Comparison of ENCODE assay signal across 37 cellular contexts in genomic region chr6:138094260-138094659, GRCh38.
"Had no signal": no experiment of that assay in that cellular context is flagged by ENCODE, and none has a peak within 500 bp of the region (broad histone marks: within the 10 kb centered on the region; RNA-seq: fewer than 3 reads in every experiment).

No MANE protein-coding gene starts in this region.

- H3K4me3 Mint-ChIP-seq: activated naive CD4-positive, alpha-beta T cell treated with anti-CD3 and anti-CD28 coated beads for 36 hours; activated naive CD4-positive, alpha-beta T cell treated with anti-CD3 and anti-CD28 coated beads, Interleukin-2, amount 10 ng/mL, durations not matched to agents 7 days and 5 days; activated naive CD4-positive, alpha-beta T cell treated with anti-CD3 and anti-CD28 coated beads, Interleukin-2, amount 50 U/mL, for 24 hours; activated naive CD8-positive, alpha-beta T cell; activated naive CD8-positive, alpha-beta T cell treated with anti-CD3 and anti-CD28 coated beads for 36 hours; activated naive CD8-positive, alpha-beta T cell treated with anti-CD3 and anti-CD28 coated beads, Interleukin-2, amount 10 ng/mL, durations not matched to agents 7 days and 5 days; activated naive CD8-positive, alpha-beta T cell treated with anti-CD3 and anti-CD28 coated beads, Interleukin-2, amount 50 U/mL, for 24 hours; activated T-cell treated with anti-CD3 and anti-CD28 coated beads, Interleukin-2, amount 50 U/mL, for 24 hours; activated T-cell treated with anti-CD3 and anti-CD28 coated beads, Interleukin-2, amount 50 U/mL, for 4 hours; activated T-helper 1 cell treated with anti-CD3 and anti-CD28 coated beads, Interleukin-12 subunit alpha, Interleukin-12 subunit beta, Interleukin-2, Interleukin-4 antibody, amounts not matched to agents 30 ng/mL and 10 ng/mL and 1 ng/mL, durations not matched to agents 14 hours and 24 hours and 36 hours; activated T-helper 17 cell treated with anti-CD3 and anti-CD28 coated beads, Interleukin-2, amount 50 U/mL, for 72 hours; brain; central memory CD8-positive, alpha-beta T cell had no signal

- H3K36me3 ChIP-seq: adrenal gland, brain microvascular endothelial cell, breast epithelium had no signal

- H3K27me3 Mint-ChIP-seq: activated T-helper 17 cell treated with anti-CD3 and anti-CD28 coated beads, Interleukin-2, amount 50 U/mL, for 72 hours; central memory CD8-positive, alpha-beta T cell had no signal

- DNase-seq: activated effector memory CD4-positive, alpha-beta T cell treated with anti-CD3 and anti-CD28 coated beads, Interleukin-2, amount 50 U/mL, for 16 hours; activated effector memory CD4-positive, alpha-beta T cell treated with Interleukin-2 at 50 U/mL for 16 hours; activated gamma-delta T cell; activated gamma-delta T cell treated with Interleukin-2 at 50 U/mL for 16 hours; activated naive CD4-positive, alpha-beta T cell; activated naive CD4-positive, alpha-beta T cell treated with anti-CD3 and anti-CD28 coated beads for 36 hours; activated naive CD4-positive, alpha-beta T cell treated with anti-CD3 and anti-CD28 coated beads, Interleukin-2, amount 10 ng/mL, durations not matched to agents 7 days and 5 days; activated naive CD4-positive, alpha-beta T cell treated with anti-CD3 and anti-CD28 coated beads, Interleukin-2, amount 50 U/mL, for 16 hours; activated naive CD4-positive, alpha-beta T cell treated with Interleukin-2 at 50 U/mL for 16 hours; activated naive CD8-positive, alpha-beta T cell treated with anti-CD3 and anti-CD28 coated beads for 36 hours; activated naive CD8-positive, alpha-beta T cell treated with anti-CD3 and anti-CD28 coated beads, Interleukin-2, amount 10 ng/mL, durations not matched to agents 7 days and 5 days; activated naive CD8-positive, alpha-beta T cell treated with anti-CD3 and anti-CD28 coated beads, Interleukin-2, amount 50 U/mL, for 24 hours; activated T-cell treated with anti-CD3 and anti-CD28 coated beads, Interleukin-2, amount 50 U/mL, for 1 hour; activated T-cell treated with anti-CD3 and anti-CD28 coated beads, Interleukin-2, amount 50 U/mL, for 24 hours; activated T-cell treated with anti-CD3 and anti-CD28 coated beads, Interleukin-2, amount 50 U/mL, for 4 hours; activated T-cell treated with anti-CD3 and anti-CD28 coated beads, Interleukin-2, amount 50 U/mL, for 48 hours; adrenal gland; amniotic stem cell; amygdala; anterior cingulate cortex; aorta; body of pancreas; brain microvascular endothelial cell; caudate nucleus; central memory CD4-positive, alpha-beta T cell; cerebellar nuclear complex had no signal

- H3K4me1 Mint-ChIP-seq: activated naive CD4-positive, alpha-beta T cell treated with anti-CD3 and anti-CD28 coated beads, Interleukin-2, amount 10 ng/mL, durations not matched to agents 7 days and 5 days; activated naive CD4-positive, alpha-beta T cell treated with anti-CD3 and anti-CD28 coated beads, Interleukin-2, amount 50 U/mL, for 24 hours; activated naive CD8-positive, alpha-beta T cell treated with anti-CD3 and anti-CD28 coated beads for 36 hours; activated naive CD8-positive, alpha-beta T cell treated with anti-CD3 and anti-CD28 coated beads, Interleukin-2, amount 10 ng/mL, durations not matched to agents 7 days and 5 days; activated naive CD8-positive, alpha-beta T cell treated with anti-CD3 and anti-CD28 coated beads, Interleukin-2, amount 50 U/mL, for 24 hours; activated T-helper 17 cell treated with anti-CD3 and anti-CD28 coated beads, Interleukin-2, amount 50 U/mL, for 72 hours; brain; central memory CD8-positive, alpha-beta T cell had no signal

- H3K9me3 Mint-ChIP-seq: activated naive CD4-positive, alpha-beta T cell treated with anti-CD3 and anti-CD28 coated beads, Interleukin-2, amount 10 ng/mL, durations not matched to agents 7 days and 5 days; activated naive CD4-positive, alpha-beta T cell treated with anti-CD3 and anti-CD28 coated beads, Interleukin-2, amount 50 U/mL, for 72 hours; activated naive CD8-positive, alpha-beta T cell treated with anti-CD3 and anti-CD28 coated beads, Interleukin-2, amount 10 ng/mL, durations not matched to agents 7 days and 5 days; activated T-helper 1 cell treated with anti-CD3 and anti-CD28 coated beads, Interleukin-12 subunit alpha, Interleukin-12 subunit beta, Interleukin-2, Interleukin-4 antibody, amounts not matched to agents 30 ng/mL and 10 ng/mL and 1 ng/mL, durations not matched to agents 14 hours and 24 hours and 36 hours; activated T-helper 17 cell treated with anti-CD3 and anti-CD28 coated beads, Interleukin-2, amount 50 U/mL, for 72 hours had no signal

- H3K36me3 Mint-ChIP-seq: activated naive CD4-positive, alpha-beta T cell treated with anti-CD3 and anti-CD28 coated beads, Interleukin-2, amount 10 ng/mL, durations not matched to agents 7 days and 5 days; activated naive CD4-positive, alpha-beta T cell treated with anti-CD3 and anti-CD28 coated beads, Interleukin-2, amount 50 U/mL, for 72 hours; brain had no signal

- H3K4me3 ChIP-seq: adrenal gland, ascending aorta, body of pancreas, breast epithelium, cardiac muscle cell had no signal

- ATAC-seq: activated naive CD4-positive, alpha-beta T cell treated with anti-CD3 and anti-CD28 coated beads, Interleukin-2, amount 50 U/mL, for 72 hours; activated naive CD8-positive, alpha-beta T cell treated with anti-CD3 and anti-CD28 coated beads, Interleukin-2, amount 50 U/mL, for 24 hours; activated T-cell treated with anti-CD3 and anti-CD28 coated beads, Interleukin-2, amount 50 U/mL, for 4 hours; activated T-helper 17 cell treated with anti-CD3 and anti-CD28 coated beads, Interleukin-2, amount 50 U/mL, for 72 hours; body of pancreas had no signal

- H3K27ac Mint-ChIP-seq: activated naive CD4-positive, alpha-beta T cell treated with anti-CD3 and anti-CD28 coated beads for 36 hours; activated naive CD4-positive, alpha-beta T cell treated with anti-CD3 and anti-CD28 coated beads, Interleukin-2, amount 10 ng/mL, durations not matched to agents 7 days and 5 days; activated naive CD4-positive, alpha-beta T cell treated with anti-CD3 and anti-CD28 coated beads, Interleukin-2, amount 50 U/mL, for 24 hours; activated naive CD4-positive, alpha-beta T cell treated with anti-CD3 and anti-CD28 coated beads, Interleukin-2, amount 50 U/mL, for 72 hours; activated naive CD8-positive, alpha-beta T cell; activated naive CD8-positive, alpha-beta T cell treated with anti-CD3 and anti-CD28 coated beads for 36 hours; activated naive CD8-positive, alpha-beta T cell treated with anti-CD3 and anti-CD28 coated beads, Interleukin-2, amount 10 ng/mL, durations not matched to agents 7 days and 5 days; activated naive CD8-positive, alpha-beta T cell treated with anti-CD3 and anti-CD28 coated beads, Interleukin-2, amount 50 U/mL, for 24 hours; activated T-cell treated with anti-CD3 and anti-CD28 coated beads, Interleukin-2, amount 50 U/mL, for 24 hours; activated T-helper 1 cell treated with anti-CD3 and anti-CD28 coated beads, Interleukin-12 subunit alpha, Interleukin-12 subunit beta, Interleukin-2, Interleukin-4 antibody, amounts not matched to agents 30 ng/mL and 10 ng/mL and 1 ng/mL, durations not matched to agents 14 hours and 24 hours and 36 hours; activated T-helper 17 cell treated with anti-CD3 and anti-CD28 coated beads, Interleukin-2, amount 50 U/mL, for 72 hours; activated T-helper 2 cell treated with anti-CD3 and anti-CD28 coated beads, Interferon-gamma antibody, Interleukin-2, Interleukin-4, amounts not matched to agents 10 μg/mL and 5 μg/mL and 100 μg/mL, durations not matched to agents 14 hours and 24 hours and 36 hours; brain had no signal

- H3K27ac ChIP-seq: adrenal gland, ascending aorta, body of pancreas, brain microvascular endothelial cell, breast epithelium, cardiac muscle cell had no signal

- H3K4me1 ChIP-seq: adrenal gland, ascending aorta, body of pancreas, breast epithelium had no signal

- H3K27me3 ChIP-seq: adrenal gland, ascending aorta, body of pancreas, brain microvascular endothelial cell, breast epithelium, cardiac muscle cell had no signal

- H3K9me3 ChIP-seq: adrenal gland, ascending aorta, body of pancreas, breast epithelium had no signal
